Comparison of ENCODE assay signal across 8 cellular contexts in genomic region chr1:44807364-44808062, GRCh38. TPM values are rescaled to one million over a fixed set of nuclear protein-coding genes. Genes with fewer than 3 reads are reported as not detected.
DNase-seq lines count a peak whose midpoint lies in the region; ATAC-seq, FAIRE-seq and TF ChIP-seq lines count a peak whose summit lies in the region.

No MANE protein-coding gene starts in this region.

- H3K27me3 ChIP-seq in AG04450 (ENCODE audit: control insufficient read depth, insufficient read depth, low read length) (no peaks in the 10 kb centered on the region), IMR-90 (ENCODE audit: control insufficient read depth, insufficient read depth, low read length) (no peaks in the 10 kb centered on the region), ascending aorta (no peaks in the 10 kb centered on the region), right cardiac atrium (ENCODE audit: control insufficient read depth, insufficient read depth) (no peaks in the 10 kb centered on the region), uterus (no peaks in the 10 kb centered on the region)

- H4K8ac ChIP-seq in IMR-90 (ENCODE audit: low read depth in 2 of 2, low read length in 2 of 2), result peak overlapping the region; percentile 94 to 99

- H3K4me2 ChIP-seq in IMR-90 (ENCODE audit: low read depth, low read length), result peak overlapping the region; percentile 60

- peak overlapping the region; percentile 100 for H4K91ac ChIP-seq in IMR-90 (ENCODE audit: insufficient read depth, low read depth, low read length)

- BruUV-seq in IMR-90 (replicated peaks; lab: Mats Ljungman, UMichigan), result no TSS peak

- dilution Hi-C loops in IMR-90 (cut with HindIII; ENCODE audit: low sequenced_read_pairs, unreplicated experiment), result no loop called here

- peak overlapping the region; percentile 95 for H2BK20ac ChIP-seq in IMR-90 (ENCODE audit: low read depth, low read length)

- H3K36me3 ChIP-seq in IMR-90 (ENCODE audit: control insufficient read depth, insufficient read depth, low read length) (peaks cover 36% of the 10 kb centered on the region), ascending aorta (peaks cover 33 to 41% of the 10 kb centered on the region in 2 donors), uterus (no peaks in the 10 kb centered on the region)

- H3K79me1 ChIP-seq in IMR-90 (ENCODE audit: low read depth in 1 of 2, low read length in 2 of 2), result peaks cover 23 to 73% of the 10 kb centered on the region in 2 experiments

- peak; percentile 96 for FAIRE-seq in GM19239 (lab: Jason Lieb, UNC)

- peak overlapping the region; percentile 96 for H3K9ac ChIP-seq in IMR-90 (ENCODE audit: low read depth, low read length)

- peak overlapping the region; percentile 99 for H2AK9ac ChIP-seq in IMR-90 (replicated peaks; ENCODE audit: low read depth, low read length, poor library complexity)

- H2BK5ac ChIP-seq in IMR-90 (ENCODE audit: low read depth, low read length, poor library complexity, severe bottlenecking), result peak overlapping the region; percentile 99

- TF ChIP-seq CTCF in AG04450 (IDR thresholded peaks at IDR 0.05; ENCODE audit: low read depth, low read length), result no peak
- TF ChIP-seq CTCF in IMR-90 (conservative IDR thresholded peaks at IDR 0.05; ENCODE audit: low read depth, low read length), result no peak
- TF ChIP-seq CTCF in ascending aorta (IDR thresholded peaks at IDR 0.05), result no peak
- no peak for TF ChIP-seq CTCF in uterus (IDR thresholded peaks at IDR 0.05)

- peak overlapping the region; percentile 97 for H3K14ac ChIP-seq in IMR-90 (replicated peaks; ENCODE audit: low read depth, low read length)

- peak overlapping the region; percentile 96 for H3K23ac ChIP-seq in IMR-90 (ENCODE audit: low read depth, low read length)

- POLR2A ChIA-PET in AG04450 (lab: Yijun Ruan, JAX) (interaction anchor here (0.6 to 4.1 kb wide), 11 partner anchors 7 to 1961 kb away, joined by 3 to 103 read pairs (median 3); partner anchors contain the start of genes HECTD3, PLK3, PRDX1 and PTCH2), IMR-90 (lab: Charles Lee; ENCODE audit: unreplicated experiment) (interaction anchor here (0.5 to 3.7 kb wide), 4 partner anchors 7 to 612 kb away, joined by 3 to 30 read pairs (median 10); partner anchors contain the start of gene PLK3)

- H3K4me1 ChIP-seq in IMR-90 (ENCODE audit: control insufficient read depth, insufficient read depth, low read length), result peaks cover 51% of the 10 kb centered on the region
- H3K4me1 ChIP-seq in ascending aorta, result peaks cover 56 to 82% of the 10 kb centered on the region in 2 donors
- H3K4me1 ChIP-seq in right cardiac atrium (ENCODE audit: control insufficient read depth, insufficient read depth, low read length), result peaks cover 41% of the 10 kb centered on the region
- H3K4me1 ChIP-seq in uterus, result peaks cover 21 to 63% of the 10 kb centered on the region in 2 donors

- H3K9me3 ChIP-seq in AG04450 (ENCODE audit: control insufficient read depth, insufficient read depth, low read length) (no peaks in the 10 kb centered on the region; the same call in 1 of the 2 replicates), IMR-90 (ENCODE audit: control insufficient read depth, insufficient read depth, low read length) (no peaks in the 10 kb centered on the region), ascending aorta (no peaks in the 10 kb centered on the region), right cardiac atrium (ENCODE audit: control insufficient read depth, low read length) (no peaks in the 10 kb centered on the region), uterus (no peaks in the 10 kb centered on the region)

- H2AK5ac ChIP-seq in IMR-90 (ENCODE audit: low read depth, low read length), result peak overlapping the region; percentile 99

- H3K27ac ChIP-seq in AG04450 (ENCODE audit: low read depth, low read length) (peak overlapping the region; percentile 100), IMR-90 (ENCODE audit: insufficient read depth, low read length) (peak overlapping the region; percentile 86), ascending aorta (peak overlapping the region; percentile 99), right cardiac atrium (ENCODE audit: low read length) (peak overlapping the region; percentile 98), uterus (peak overlapping the region; percentile 99 to 100)

- in situ Hi-C loops in IMR-90 (cut with MboI; ENCODE audit: low sequenced_read_pairs), result no loop called here

- H2AFZ ChIP-seq in IMR-90 (replicated peaks; ENCODE audit: low read length, poor library complexity), result peak overlapping the region; percentile 65

- intact Hi-C loops in IMR-90 (cut with micrococcal nuclease) (loop anchor here (5.0 to 10.0 kb wide), 2 partner anchors 75 to 497 kb away; partner anchors contain the start of gene RNU5D-1), ascending aorta (cut with DNase I) (loop anchor here (1.0 to 10.0 kb wide), 3 partner anchors 12 to 687 kb away; partner anchors contain the start of gene TESK2), right cardiac atrium (cut with DNase I) (no loop called here), uterus (cut with DNase I; ENCODE audit: low total_unique reads) (no loop called here)

- H4K5ac ChIP-seq in IMR-90 (ENCODE audit: low read depth, low read length), result peak overlapping the region; percentile 95

- H3K4ac ChIP-seq in IMR-90 (ENCODE audit: low read depth, low read length), result peak overlapping the region; percentile 100

- H2BK15ac ChIP-seq in IMR-90 (ENCODE audit: low read depth, low read length), result peak overlapping the region; percentile 96; the same call in 2 of the 3 replicates

- H3K9me1 ChIP-seq in IMR-90 (ENCODE audit: insufficient read depth, low read length), result peaks cover 34% of the 10 kb centered on the region

- 0% methylated on average over 3 of the region's 16 CpGs; no CpG with 5 or more reads in 1 of the 2 experiments for WGBS in IMR-90 (ENCODE audit: extremely low coverage in 2 of 2, insufficient read length in 1 of 2), 2 experiments
- WGBS in right cardiac atrium, result 6% methylated on average over 16 of the region's 16 CpGs

- DNase-seq in AG04450 (ENCODE audit: low read depth, low spot score), result peak; percentile 98
- DNase-seq in GM19239 (ENCODE audit: insufficient read length, low spot score), result peak; percentile 77
- DNase-seq in IMR-90, result peak; percentile 99
- DNase-seq in T-helper 22 cell (ENCODE audit: low read depth), result peak; percentile 93
- DNase-seq in ascending aorta (ENCODE audit: low spot score in 2 of 2), result peak; percentile 99 to 100
- DNase-seq in right cardiac atrium, result peak; percentile 98 to 99 (median 99)
- peak; percentile 100 for DNase-seq in pulmonary artery endothelial cell (ENCODE audit: low read depth, low spot score)
- peak; percentile 97 to 99 for DNase-seq in uterus

- H3K4me3 ChIP-seq in AG04450 (ENCODE audit: low read depth, low read length) (peak overlapping the region; percentile 63), IMR-90 (ENCODE audit: insufficient read depth, low read depth, low read length) (no peak overlapping the region), ascending aorta (peak overlapping the region in 1 of 2 donors; percentile 38), right cardiac atrium (ENCODE audit: low read length) (no peak overlapping the region), uterus (peak overlapping the region; percentile 8 to 46)

- H4K20me1 ChIP-seq in IMR-90 (ENCODE audit: insufficient read depth, low read length), result peaks cover 14% of the 10 kb centered on the region

- peak overlapping the region; percentile 96 for H3K18ac ChIP-seq in IMR-90 (ENCODE audit: low read depth, low read length)

- H2BK120ac ChIP-seq in IMR-90 (ENCODE audit: low read depth, low read length), result peak overlapping the region; percentile 98

- peak; percentile 73 for ATAC-seq in IMR-90 (ENCODE audit: low read depth)
- peak; percentile 84 to 86 for ATAC-seq in right cardiac atrium

- peak overlapping the region; percentile 96 for H3K56ac ChIP-seq in IMR-90 (ENCODE audit: extremely low read depth, insufficient read depth, low read length)

- TF ChIP-seq POLR2A in IMR-90 (IDR thresholded peaks at IDR 0.05; ENCODE audit: low read depth, low read length) (peak; percentile 78), uterus (IDR thresholded peaks at IDR 0.05) (peak; percentile 11 to 62)

- CTCF ChIA-PET in AG04450 (lab: Charles Lee) (interaction anchor here (1.2 to 1.6 kb wide), 4 partner anchors 9 to 76 kb away, joined by 4 to 8 read pairs (median 4); partner anchors contain the start of gene RNU5D-1), IMR-90 (lab: Yijun Ruan, JAX) (no interaction called here)

- TF ChIP-seq RAD21 in IMR-90 (IDR thresholded peaks at IDR 0.05; ENCODE audit: low read length), result no peak

RNA-seq across cellular contexts. Expression of gene DYNLT4, which starts 0.4 kb away (rescaled TPM):
- polyA plus RNA-seq in AG04450 (2011; rRNA removed) (not detected in 2 replicates), IMR-90 (2012; rRNA removed) (not detected in 2 replicates), right cardiac atrium (1.1 TPM)
- not detected in 2 replicates for polyA minus RNA-seq in AG04450 (2011; rRNA and poly(A)+ RNA removed)
- total RNA-seq in IMR-90 (2012; rRNA removed) (0.56 TPM in 1 of 2 replicates, not detected in the other), ascending aorta (not detected), right cardiac atrium (under 1 TPM in 3 of 4 donors, not detected in 1; 0.44 to 0.74 (median 0.47) TPM), pulmonary artery endothelial cell (0.20 and 0.28 TPM in 2 replicates), uterus (1 to 10 TPM in 1 of 4 donors, not detected in 3; 4.4 TPM)
- 0.08 and 0.25 TPM in 2 replicates for polyA plus RNA-seq in IMR-90 (2012; cell fraction: cytosol; rRNA removed)
- polyA plus RNA-seq in IMR-90 (2012; cell fraction: nucleus; rRNA removed; ENCODE audit: low replicate concordance), result 0.34 TPM in 1 of 2 replicates, not detected in the other

RNA-seq across cellular contexts. Expression of gene BTBD19, which starts 0.8 kb away (rescaled TPM):
- polyA plus RNA-seq in AG04450 (2011; rRNA removed) (6.9 and 7.3 TPM in 2 replicates), IMR-90 (2012; rRNA removed) (16.0 and 17.2 TPM in 2 replicates), right cardiac atrium (6.4 TPM)
- polyA minus RNA-seq in AG04450 (2011; rRNA and poly(A)+ RNA removed), result 5.0 and 10.7 TPM in 2 replicates
- total RNA-seq in IMR-90 (2012; rRNA removed) (0.56 and 0.90 TPM in 2 replicates), ascending aorta (15.1 TPM), right cardiac atrium (1 to 10 TPM; 5.1 to 8.8 (median 5.7) TPM), pulmonary artery endothelial cell (6.6 and 6.8 TPM in 2 replicates), uterus (10 to 100 TPM in 1 of 4 donors, 1 to 10 TPM in 3; 3.8 to 41.9 (median 6.6) TPM)
- polyA plus RNA-seq in IMR-90 (2012; cell fraction: cytosol; rRNA removed), result 10.6 and 11.1 TPM in 2 replicates
- polyA plus RNA-seq in IMR-90 (2012; cell fraction: nucleus; rRNA removed; ENCODE audit: low replicate concordance), result 141 and 200 TPM in 2 replicates

RNA-seq across cellular contexts. Expression of gene PLK3, which starts 7.3 kb away (rescaled TPM):
- 14.2 and 20.1 TPM in 2 replicates for polyA plus RNA-seq in AG04450 (2011; rRNA removed)
- polyA minus RNA-seq in AG04450 (2011; rRNA and poly(A)+ RNA removed), result 17.2 and 22.6 TPM in 2 replicates
- total RNA-seq in IMR-90 (2012; rRNA removed), result 15.3 and 15.8 TPM in 2 replicates
- 51.6 and 52.5 TPM in 2 replicates for polyA plus RNA-seq in IMR-90 (2012; rRNA removed)
- polyA plus RNA-seq in IMR-90 (2012; cell fraction: cytosol; rRNA removed), result 45.2 and 47.2 TPM in 2 replicates
- polyA plus RNA-seq in IMR-90 (2012; cell fraction: nucleus; rRNA removed; ENCODE audit: low replicate concordance), result 238 and 324 TPM in 2 replicates
- total RNA-seq in ascending aorta, result 107 TPM
- total RNA-seq in right cardiac atrium, result 10 to 100 TPM in 1 of 4 donors, 1 to 10 TPM in 3; 6.0 to 11.4 (median 8.2) TPM
- polyA plus RNA-seq in right cardiac atrium, result 11.0 TPM
- total RNA-seq in pulmonary artery endothelial cell, result 22.4 and 29.1 TPM in 2 replicates
- 10 to 100 TPM in 3 of 4 donors, 1 to 10 TPM in 1; 1.8 to 36.6 (median 21.1) TPM for total RNA-seq in uterus

RNA-seq across cellular contexts. Expression of gene BEST4, which starts 19.5 kb away (rescaled TPM):
- 0.07 and 0.17 TPM in 2 replicates for polyA plus RNA-seq in AG04450 (2011; rRNA removed)
- not detected in 2 replicates for polyA minus RNA-seq in AG04450 (2011; rRNA and poly(A)+ RNA removed)
- not detected in 2 replicates for total RNA-seq in IMR-90 (2012; rRNA removed)
- polyA plus RNA-seq in IMR-90 (2012; rRNA removed), result 0.07 and 0.16 TPM in 2 replicates
- 0.06 and 0.12 TPM in 2 replicates for polyA plus RNA-seq in IMR-90 (2012; cell fraction: cytosol; rRNA removed)
- 1.0 and 1.8 TPM in 2 replicates for polyA plus RNA-seq in IMR-90 (2012; cell fraction: nucleus; rRNA removed; ENCODE audit: low replicate concordance)
- not detected for total RNA-seq in ascending aorta
- under 1 TPM; 0.14 to 0.28 (median 0.22) TPM for total RNA-seq in right cardiac atrium
- 0.18 TPM for polyA plus RNA-seq in right cardiac atrium
- total RNA-seq in pulmonary artery endothelial cell, result under 0.01 TPM in 1 of 2 replicates, not detected in the other
- total RNA-seq in uterus, result 1 to 10 TPM in 1 of 4 donors, under 1 TPM in 1, not detected in 2; 0.21 to 1.0 TPM

RNA-seq across cellular contexts. Expression of gene RPS8, which starts 32.2 kb away (rescaled TPM):
- 2,661 and 2,755 TPM in 2 replicates for polyA plus RNA-seq in AG04450 (2011; rRNA removed)
- 491 and 532 TPM in 2 replicates for polyA minus RNA-seq in AG04450 (2011; rRNA and poly(A)+ RNA removed)
- 1,837 and 2,171 TPM in 2 replicates for total RNA-seq in IMR-90 (2012; rRNA removed)
- polyA plus RNA-seq in IMR-90 (2012; rRNA removed), result 2,128 and 2,255 TPM in 2 replicates
- polyA plus RNA-seq in IMR-90 (2012; cell fraction: cytosol; rRNA removed), result 2,467 and 3,082 TPM in 2 replicates
- polyA plus RNA-seq in IMR-90 (2012; cell fraction: nucleus; rRNA removed; ENCODE audit: low replicate concordance), result 595 and 1,006 TPM in 2 replicates
- total RNA-seq in ascending aorta, result 1,693 TPM
- total RNA-seq in right cardiac atrium, result 1,000 to 10,000 TPM in 1 of 4 donors, 100 to 1,000 TPM in 3; 848 to 1,081 (median 910) TPM
- polyA plus RNA-seq in right cardiac atrium, result 1,144 TPM
- total RNA-seq in pulmonary artery endothelial cell, result 1,428 and 1,806 TPM in 2 replicates
- 1,000 to 10,000 TPM; 2,651 to 7,196 (median 4,456) TPM for total RNA-seq in uterus

Comparison
In these comparisons a context has a peak if more than half of its experiments do, and no peak if none do; other contexts are left out.
1. H3K4me3 ChIP-seq: peak in AG04450 (single experiment) and uterus (2 of 2); none in IMR-90 (single experiment) and right cardiac atrium (single experiment).
2. intact Hi-C loops: an anchor here in IMR-90 (5.0 to 10.0 kb wide) and ascending aorta (1.0 to 10.0 kb wide); none called in right cardiac atrium and uterus.
3. Peak in every context shown above with its lines, with median percentiles within 50 percentile points of each other: DNase-seq and H3K27ac ChIP-seq.